ENCODE assay signal across 7 cellular contexts in the genomic region with DNA sequence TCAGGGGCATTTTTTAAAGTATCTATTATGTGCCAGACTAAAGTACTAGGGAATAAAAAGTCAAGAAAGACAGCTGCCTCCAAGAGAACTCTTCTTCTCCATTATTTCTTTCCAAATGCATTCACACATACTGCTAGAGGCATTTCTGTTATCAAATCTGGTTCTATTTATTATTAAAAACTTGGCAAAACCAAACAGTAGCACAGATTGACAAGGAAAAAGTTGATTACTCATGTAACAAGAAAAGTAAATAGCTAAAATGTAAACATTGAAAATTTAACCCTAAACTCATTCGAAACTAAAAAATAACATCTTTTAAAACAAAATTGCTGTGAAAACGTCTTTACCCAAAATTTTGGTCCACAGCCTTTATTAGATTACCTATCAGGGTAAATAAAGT.
"Had no signal": no experiment of that assay in that cellular context is flagged by ENCODE, and none has a peak within 500 bp of the region (broad histone marks: within the 10 kb centered on the region; RNA-seq: fewer than 3 reads in every experiment).

No MANE protein-coding gene starts in this region.

- H2AFZ ChIP-seq: GM23338 had no signal

- FAIRE-seq: H1, H54, HTR-8/SVneo had no signal

- ATAC-seq: GM23338 had no signal

- H3K4me3 ChIP-seq: GM23338 had no signal

- H3K4me2 ChIP-seq: GM23338 had no signal

- DNase-seq: H9, HCEC 1CT, KBM-7 had no signal
